ENCODE assay signal across 8 cellular contexts in the genomic region with DNA sequence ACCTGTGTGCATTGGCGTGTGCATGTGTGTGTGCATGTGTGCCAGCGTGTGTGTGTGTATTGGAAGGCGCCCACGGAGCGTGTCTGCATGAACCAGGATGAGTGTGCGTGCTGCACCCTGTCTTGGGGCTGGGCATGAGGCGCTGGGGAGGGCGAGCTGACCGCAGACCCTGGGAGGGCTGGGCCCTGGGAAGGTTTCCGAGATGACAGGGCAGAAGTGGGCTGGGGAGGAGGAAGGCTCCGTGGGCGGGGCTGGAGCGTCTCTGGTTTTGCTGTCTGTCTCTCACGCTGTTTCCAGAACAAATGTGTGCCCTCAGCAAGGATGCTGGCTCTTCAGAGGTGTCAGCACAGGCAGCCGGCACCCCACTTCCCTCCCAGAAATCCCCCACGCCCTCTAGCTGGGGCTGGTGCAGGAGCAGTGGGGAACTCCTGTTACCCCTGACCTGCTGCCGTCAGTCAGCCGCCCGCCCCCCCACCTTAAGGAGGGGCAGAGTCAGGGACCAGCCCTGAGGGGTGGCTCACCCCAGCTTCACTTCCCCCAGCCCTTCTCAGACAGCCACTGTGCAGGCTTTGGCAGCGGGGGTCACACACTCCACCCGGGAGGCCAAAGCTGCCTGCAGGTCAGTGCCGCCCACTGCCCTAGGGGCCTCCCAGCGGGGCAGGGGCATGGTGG. TPM values are rescaled to one million over a fixed set of nuclear protein-coding genes. Genes with fewer than 3 reads are reported as not detected.
DNase-seq lines count a peak whose midpoint lies in the region; ATAC-seq and TF ChIP-seq lines count a peak whose summit lies in the region.

A gene with protein sequence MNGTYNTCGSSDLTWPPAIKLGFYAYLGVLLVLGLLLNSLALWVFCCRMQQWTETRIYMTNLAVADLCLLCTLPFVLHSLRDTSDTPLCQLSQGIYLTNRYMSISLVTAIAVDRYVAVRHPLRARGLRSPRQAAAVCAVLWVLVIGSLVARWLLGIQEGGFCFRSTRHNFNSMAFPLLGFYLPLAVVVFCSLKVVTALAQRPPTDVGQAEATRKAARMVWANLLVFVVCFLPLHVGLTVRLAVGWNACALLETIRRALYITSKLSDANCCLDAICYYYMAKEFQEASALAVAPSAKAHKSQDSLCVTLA (plus strand): TSS at position 531 of the 672 bp plus-strand sequence. CDS start 4,473 bp downstream, outside the sequence.

- TF ChIP-seq CTCF in GM12874 (IDR thresholded peaks at IDR 0.05; ENCODE audit: insufficient read depth, low read depth, low read length), result 0 out of 2 replicates have a peak, but pooled peaks have one; percentile 14

- H3K27me3 Mint-ChIP-seq in activated T-helper 2 cell treated with anti-CD3 and anti-CD28 coated beads, Interferon-gamma antibody, Interleukin-2, Interleukin-4, amounts not matched to agents 10 μg/mL and 5 μg/mL and 100 μg/mL, durations not matched to agents 14 hours and 24 hours and 36 hours (ENCODE audit: low read depth), result no peaks in the 10 kb centered on the region
- H3K27me3 Mint-ChIP-seq in immature natural killer cell (ENCODE audit: low read depth in 3 of 3), result peaks cover 2 to 18% (median 10%) of the 10 kb centered on the region in 3 donors

- peaks cover 20% of the 10 kb centered on the region for H3K36me3 Mint-ChIP-seq in activated T-helper 2 cell treated with anti-CD3 and anti-CD28 coated beads, Interferon-gamma antibody, Interleukin-2, Interleukin-4, amounts not matched to agents 10 μg/mL and 5 μg/mL and 100 μg/mL, durations not matched to agents 14 hours and 24 hours and 36 hours (ENCODE audit: low read depth)
- H3K36me3 Mint-ChIP-seq in immature natural killer cell, result no peaks in the 10 kb centered on the region

- DNase-seq in RPMI8226 (peak; percentile 47), immature natural killer cell (peak; percentile 76 to 80 (median 79)), D341Med (ENCODE audit: low spot score) (no peak), NCI-H69 (lab: John Stamatoyannopoulos, UW) (no peak)
- DNase-seq in activated T-helper 2 cell treated with anti-CD3 and anti-CD28 coated beads, Interferon-gamma antibody, Interleukin-2, Interleukin-4, amounts not matched to agents 10 μg/mL and 5 μg/mL and 100 μg/mL, durations not matched to agents 14 hours and 24 hours and 36 hours (ENCODE audit: low spot score), result peak; percentile 79
- DNase-seq in stimulated activated CD4-positive, alpha-beta T cell treated with anti-CD3 and anti-CD28 coated beads, TNF-alpha, amount 100 ng/mL, for 4 hours (ENCODE audit: low read depth in 3 of 3), result peak; percentile 38 to 63 (median 50)

- H3K4me1 Mint-ChIP-seq in activated T-helper 2 cell treated with anti-CD3 and anti-CD28 coated beads, Interferon-gamma antibody, Interleukin-2, Interleukin-4, amounts not matched to agents 10 μg/mL and 5 μg/mL and 100 μg/mL, durations not matched to agents 14 hours and 24 hours and 36 hours (ENCODE audit: low read depth), result peaks cover 47% of the 10 kb centered on the region
- peaks cover 44 to 51% of the 10 kb centered on the region in 2 donors for H3K4me1 Mint-ChIP-seq in immature natural killer cell

- no peaks in the 10 kb centered on the region for H3K9me3 Mint-ChIP-seq in activated T-helper 2 cell treated with anti-CD3 and anti-CD28 coated beads, Interferon-gamma antibody, Interleukin-2, Interleukin-4, amounts not matched to agents 10 μg/mL and 5 μg/mL and 100 μg/mL, durations not matched to agents 14 hours and 24 hours and 36 hours
- H3K9me3 Mint-ChIP-seq in immature natural killer cell, result peaks cover 0 to 3% (median 0%) of the 10 kb centered on the region in 6 donors

- H3K27ac Mint-ChIP-seq in activated T-helper 2 cell treated with anti-CD3 and anti-CD28 coated beads, Interferon-gamma antibody, Interleukin-2, Interleukin-4, amounts not matched to agents 10 μg/mL and 5 μg/mL and 100 μg/mL, durations not matched to agents 14 hours and 24 hours and 36 hours, result peak within 1 kb of the TSS; percentile 85
- H3K27ac Mint-ChIP-seq in immature natural killer cell, result peak within 1 kb of the TSS; percentile 76 to 93 (median 88)

- intact Hi-C loops in activated T-helper 2 cell treated with anti-CD3 and anti-CD28 coated beads, Interferon-gamma antibody, Interleukin-2, Interleukin-4, amounts not matched to agents 10 μg/mL and 5 μg/mL and 100 μg/mL, durations not matched to agents 14 hours and 24 hours and 36 hours (cut with micrococcal nuclease), result loop anchor here (1.0 kb wide), 3 partner anchors 13 to 64 kb away; no protein-coding TSS in a partner anchor

- no peak for ATAC-seq in HG02642 (IDR thresholded peaks at IDR 0.05; ENCODE audit: poor library complexity, unreplicated experiment)

- H3K4me3 Mint-ChIP-seq in activated T-helper 2 cell treated with anti-CD3 and anti-CD28 coated beads, Interferon-gamma antibody, Interleukin-2, Interleukin-4, amounts not matched to agents 10 μg/mL and 5 μg/mL and 100 μg/mL, durations not matched to agents 14 hours and 24 hours and 36 hours (ENCODE audit: low read depth), result peak within 1 kb of the TSS; percentile 79
- peak within 1 kb of the TSS; percentile 60 to 76 (median 62) for H3K4me3 Mint-ChIP-seq in immature natural killer cell

RNA-seq across cellular contexts. Expression of the gene that starts here (rescaled TPM):
- 24.9 and 27.4 TPM in 2 replicates for total RNA-seq in activated T-helper 2 cell treated with anti-CD3 and anti-CD28 coated beads, Interferon-gamma antibody, Interleukin-2, Interleukin-4, amounts not matched to agents 10 μg/mL and 5 μg/mL and 100 μg/mL, durations not matched to agents 14 hours and 24 hours and 36 hours
- polyA plus RNA-seq in immature natural killer cell, result 1 to 10 TPM in 1 of 3 donors, under 1 TPM in 1, not detected in 1; 0.89 to 1.6 TPM

Comparison
In these comparisons a context has a peak if more than half of its experiments do, and no peak if none do; other contexts are left out.
1. DNase-seq: peak in RPMI8226 (single experiment), activated T-helper 2 cell treated with anti-CD3 and anti-CD28 coated beads, Interferon-gamma antibody, Interleukin-2, Interleukin-4, amounts not matched to agents 10 μg/mL and 5 μg/mL and 100 μg/mL, durations not matched to agents 14 hours and 24 hours and 36 hours (single experiment), immature natural killer cell (3 of 3) and stimulated activated CD4-positive, alpha-beta T cell treated with anti-CD3 and anti-CD28 coated beads, TNF-alpha, amount 100 ng/mL, for 4 hours (3 of 3); none in D341Med (single experiment) and NCI-H69 (single experiment).